In genomic region chr4:38675167-38676121, GRCh38 we compare ENCODE assay signal across 8 cellular contexts. TPM values are rescaled to one million over a fixed set of nuclear protein-coding genes. Genes with fewer than 3 reads are reported as not detected.
DNase-seq lines count a peak whose midpoint lies in the region; ATAC-seq and TF ChIP-seq lines count a peak whose summit lies in the region.

No MANE protein-coding gene starts in this region.

- peak overlapping the region in 2 of 3 donors; percentile 7 to 32 for H3K9ac ChIP-seq in skeletal muscle tissue (ENCODE audit: low read depth in 1 of 3, low read length in 3 of 3)

- DNase-seq in G401 (ENCODE audit: low spot score), result peak; percentile 87
- DNase-seq in NCI-H2107 (lab: John Stamatoyannopoulos, UW), result peak; percentile 12
- peak; percentile 59 for DNase-seq in UCSD-AML1 (lab: John Stamatoyannopoulos, UW; ENCODE audit: unreplicated experiment)
- DNase-seq in body of pancreas, result peak; percentile 82 to 89 (median 86)
- peak; percentile 57 for DNase-seq in iPS-NIHi11 (ENCODE audit: low spot score)

- H3K9me3 ChIP-seq in body of pancreas (no peaks in the 10 kb centered on the region), skeletal muscle tissue (ENCODE audit: control insufficient read depth in 3 of 3, low read length in 3 of 3) (no peaks in the 10 kb centered on the region)

- peaks cover 71% of the 10 kb centered on the region for H3K4me1 ChIP-seq in body of pancreas
- peaks cover 56 to 67% (median 56%) of the 10 kb centered on the region in 3 donors for H3K4me1 ChIP-seq in skeletal muscle tissue (ENCODE audit: control insufficient read depth in 3 of 3, insufficient read depth in 3 of 3, low read length in 3 of 3)

- ATAC-seq in HG02623 (IDR thresholded peaks at IDR 0.05; ENCODE audit: unreplicated experiment) (peak; percentile 39), body of pancreas (peak; percentile 51), GM19455 (IDR thresholded peaks at IDR 0.05; ENCODE audit: unreplicated experiment) (no peak)

- no peak for TF ChIP-seq POLR2A in body of pancreas (IDR thresholded peaks at IDR 0.05)

- no peak overlapping the region for H3K4me3 ChIP-seq in body of pancreas
- H3K4me3 ChIP-seq in skeletal muscle tissue (ENCODE audit: low read length in 3 of 3), result no peak overlapping the region

- TF ChIP-seq CTCF in body of pancreas (IDR thresholded peaks at IDR 0.05), result peak; percentile 82 to 89 (median 86)

- 4 to 5% methylated on average over 7 of the region's 7 CpGs for WGBS in body of pancreas, 2 donors

- H3K27ac ChIP-seq in body of pancreas, result peak overlapping the region in 3 of 4 donors; percentile 99 to 100 (median 100)
- no peak overlapping the region for H3K27ac ChIP-seq in skeletal muscle tissue (ENCODE audit: low read depth, low read length)

- in situ Hi-C loops in G401 (cut with HindIII; ENCODE audit: low sequenced_read_pairs), result no loop called here

- H3K36me3 ChIP-seq in body of pancreas (replicated peaks in 1 of 2; ENCODE audit: insufficient read depth in 1 of 2, low read depth in 2 of 2) (no peaks in the 10 kb centered on the region), skeletal muscle tissue (ENCODE audit: control insufficient read depth in 3 of 3, insufficient read depth in 3 of 3, low read length in 3 of 3) (no peaks in the 10 kb centered on the region)

- intact Hi-C loops in body of pancreas (cut with DNase I), result loop anchor here (5.0 kb wide), 1 partner anchor 608 kb away; no protein-coding TSS in a partner anchor

- H3K27me3 ChIP-seq in body of pancreas (no peaks in the 10 kb centered on the region), skeletal muscle tissue (ENCODE audit: control insufficient read depth in 3 of 3, insufficient read depth in 3 of 3, low read length in 3 of 3) (no peaks in the 10 kb centered on the region)

RNA-seq across cellular contexts. Expression of gene KLF3, which starts 11.4 kb away (rescaled TPM):
- 3.0 and 5.1 TPM in 2 replicates for total RNA-seq in G401 (2014; rRNA removed; shearing (Covaris generic))
- total RNA-seq in body of pancreas (10 to 100 TPM; 30.6 to 32.0 TPM), skeletal muscle tissue (20.9 TPM)

Comparison
In these comparisons a context has a peak if more than half of its experiments do, and no peak if none do; other contexts are left out.
1. DNase-seq: peak in every context shown above with its lines; median percentile 87 in G401; 86 in body of pancreas; 59 in UCSD-AML1; 57 in iPS-NIHi11; 12 in NCI-H2107.